Comparison of ENCODE assay signal across 13 cellular contexts in the genomic region with DNA sequence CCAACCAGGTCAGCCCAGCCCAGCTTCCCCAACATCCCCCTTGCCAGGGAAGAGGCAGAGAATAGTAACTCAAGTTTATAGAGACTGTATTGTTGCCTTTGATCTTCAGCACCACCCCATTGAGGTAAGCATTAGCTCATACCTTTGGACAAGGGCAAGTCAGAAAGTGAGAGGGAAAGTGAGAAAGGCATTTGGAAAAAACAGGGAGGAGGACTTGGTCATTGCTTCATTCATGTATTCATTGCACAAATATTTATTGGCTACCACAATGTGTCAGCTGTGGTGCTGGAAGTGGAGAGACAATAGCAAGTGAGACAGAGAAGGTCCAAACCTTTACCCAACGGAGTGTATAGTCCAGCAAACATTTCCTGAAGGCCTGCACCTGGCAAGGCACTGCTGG.
DNase-seq lines count a peak whose midpoint lies in the region; FAIRE-seq and TF ChIP-seq lines count a peak whose summit lies in the region.
"Had no signal": no experiment of that assay in that cellular context is flagged by ENCODE, and none has a peak within 500 bp of the region (broad histone marks: within the 10 kb centered on the region; RNA-seq: fewer than 3 reads in every experiment).

No MANE protein-coding gene starts in this region.

- no peaks in the 10 kb centered on the region for H3K9me1 ChIP-seq in keratinocyte (ENCODE audit: control insufficient read depth, extremely low read depth, insufficient read depth, low read length)

- H3K27me3 ChIP-seq in keratinocyte (ENCODE audit: control insufficient read depth, extremely low read depth, insufficient read depth, low read length) (no peaks in the 10 kb centered on the region), endodermal cell (ENCODE audit: control insufficient read depth, insufficient read depth, low read length, poor library complexity, severe bottlenecking) (no peaks in the 10 kb centered on the region)
- H3K27me3 ChIP-seq: body of pancreas, upper lobe of left lung had no signal

- H3K9ac ChIP-seq in keratinocyte (ENCODE audit: control insufficient read depth, extremely low read depth, insufficient read depth, low read length) (no peak overlapping the region), endodermal cell (ENCODE audit: extremely low read depth, low read length, poor library complexity, severe bottlenecking) (no peak overlapping the region)

- H3K36me3 Mint-ChIP-seq in activated CD4-positive, alpha-beta T cell treated with anti-CD3 and anti-CD28 coated beads, Interleukin-2, amount 10 ng/mL, durations not matched to agents 7 days and 5 days (ENCODE audit: low read depth): no peaks in the 10 kb centered on the region
- H3K36me3 Mint-ChIP-seq in endodermal cell (ENCODE audit: low read depth): no peaks in the 10 kb centered on the region
- H3K36me3 Mint-ChIP-seq: CD4-positive, CD25-positive, alpha-beta regulatory T cell had no signal

- CTCF ChIA-PET in activated CD4-positive, alpha-beta T cell treated with anti-CD3 and anti-CD28 coated beads, Interleukin-2, amount 10 ng/mL, durations not matched to agents 7 days and 5 days (lab: Charles Lee): no interaction called here

- H3K4me2 ChIP-seq in keratinocyte (ENCODE audit: control insufficient read depth, extremely low read depth, insufficient read depth, low read depth, low read length): no peak overlapping the region
- H3K4me2 ChIP-seq: PC-9 had no signal

- no peaks in the 10 kb centered on the region for H3K79me2 ChIP-seq in keratinocyte (ENCODE audit: control insufficient read depth, insufficient read depth, low read length)

- H3K9me3 Mint-ChIP-seq in activated CD4-positive, alpha-beta T cell treated with anti-CD3 and anti-CD28 coated beads, Interleukin-2, amount 10 ng/mL, durations not matched to agents 7 days and 5 days: peaks cover 2% of the 10 kb centered on the region
- no peaks in the 10 kb centered on the region for H3K9me3 Mint-ChIP-seq in endodermal cell

- POLR2A ChIA-PET in activated CD4-positive, alpha-beta T cell treated with anti-CD3 and anti-CD28 coated beads, Interleukin-2, amount 10 ng/mL, durations not matched to agents 7 days and 5 days (lab: Charles Lee): no interaction called here

- H3K27ac ChIP-seq in keratinocyte (ENCODE audit: control insufficient read depth, insufficient read depth, low read length): no peak overlapping the region
- H3K27ac ChIP-seq in endodermal cell (ENCODE audit: low read depth, low read length): no peak overlapping the region
- H3K27ac ChIP-seq: body of pancreas, PC-9, upper lobe of left lung had no signal

- H3K4me1 Mint-ChIP-seq in activated CD4-positive, alpha-beta T cell treated with anti-CD3 and anti-CD28 coated beads, Interleukin-2, amount 10 ng/mL, durations not matched to agents 7 days and 5 days: no peaks in the 10 kb centered on the region
- H3K4me1 Mint-ChIP-seq in endodermal cell: peaks cover 1% of the 10 kb centered on the region
- H3K4me1 Mint-ChIP-seq: CD4-positive, CD25-positive, alpha-beta regulatory T cell had no signal

- intact Hi-C loops in lower leg skin (cut with DNase I; ENCODE audit: low total_unique reads): no loop called here

- no peaks in the 10 kb centered on the region for H3K36me3 ChIP-seq in keratinocyte (ENCODE audit: control insufficient read depth in 2 of 2, extremely low read depth in 1 of 2, insufficient read depth in 2 of 2, low read length in 2 of 2)
- H3K36me3 ChIP-seq in endodermal cell (ENCODE audit: control insufficient read depth, insufficient read depth, low read length): no peaks in the 10 kb centered on the region
- H3K36me3 ChIP-seq: upper lobe of left lung had no signal

- no peak overlapping the region for H3K4me3 Mint-ChIP-seq in activated CD4-positive, alpha-beta T cell treated with anti-CD3 and anti-CD28 coated beads, Interleukin-2, amount 10 ng/mL, durations not matched to agents 7 days and 5 days
- H3K4me3 Mint-ChIP-seq in endodermal cell: no peak overlapping the region
- H3K4me3 Mint-ChIP-seq: CD4-positive, CD25-positive, alpha-beta regulatory T cell had no signal

- H3K4me1 ChIP-seq in keratinocyte (ENCODE audit: control insufficient read depth, extremely low read depth, insufficient read depth, low read length) (no peaks in the 10 kb centered on the region), endodermal cell (ENCODE audit: control insufficient read depth, insufficient read depth, low read length) (no peaks in the 10 kb centered on the region)
- H3K4me1 ChIP-seq: body of pancreas, upper lobe of left lung had no signal

- dilution Hi-C loops in keratinocyte (cut with MboI; ENCODE audit: extremely low pct_ligation_motif_present, low sequenced_read_pairs): no loop called here

- peak; percentile 59 for FAIRE-seq in keratinocyte (lab: Jason Lieb, UNC)

- no peaks in the 10 kb centered on the region for H3K27me3 Mint-ChIP-seq in activated CD4-positive, alpha-beta T cell treated with anti-CD3 and anti-CD28 coated beads, Interleukin-2, amount 10 ng/mL, durations not matched to agents 7 days and 5 days
- H3K27me3 Mint-ChIP-seq in endodermal cell (ENCODE audit: insufficient read depth): peaks cover 2% of the 10 kb centered on the region

- no peak for TF ChIP-seq POLR2A in lower leg skin (IDR thresholded peaks at IDR 0.05)

- no peaks in the 10 kb centered on the region for H4K20me1 ChIP-seq in keratinocyte (ENCODE audit: control insufficient read depth, extremely low read depth, insufficient read depth, low read length)

- no peak overlapping the region for H3K27ac Mint-ChIP-seq in activated CD4-positive, alpha-beta T cell treated with anti-CD3 and anti-CD28 coated beads, Interleukin-2, amount 10 ng/mL, durations not matched to agents 7 days and 5 days
- no peak overlapping the region for H3K27ac Mint-ChIP-seq in endodermal cell
- H3K27ac Mint-ChIP-seq: CD4-positive, CD25-positive, alpha-beta regulatory T cell had no signal

- H2AFZ ChIP-seq in keratinocyte (ENCODE audit: control insufficient read depth, low read length): no peak overlapping the region
- H2AFZ ChIP-seq: PC-9 had no signal

- H3K9me3 ChIP-seq in keratinocyte (ENCODE audit: control insufficient read depth, low read depth, low read length) (no peaks in the 10 kb centered on the region), endodermal cell (ENCODE audit: control insufficient read depth, low read length) (no peaks in the 10 kb centered on the region)
- H3K9me3 ChIP-seq: body of pancreas, upper lobe of left lung had no signal

- no peak for TF ChIP-seq CTCF in AG09309 (IDR thresholded peaks at IDR 0.05; ENCODE audit: control insufficient read depth, insufficient read depth, low read depth, low read length, missing control alignments)
- no peak for TF ChIP-seq CTCF in keratinocyte (optimal IDR thresholded peaks at IDR 0.05 in 1 of 3, IDR thresholded peaks at IDR 0.05 in 1 of 3, conservative IDR thresholded peaks at IDR 0.05 in 1 of 3; ENCODE audit: extremely low read depth in 1 of 3, insufficient read depth in 2 of 3, low read length in 3 of 3)
- no peak for TF ChIP-seq CTCF in lower leg skin (IDR thresholded peaks at IDR 0.05)
- TF ChIP-seq CTCF in endodermal cell (conservative IDR thresholded peaks at IDR 0.05): no peak

- H3K4me3 ChIP-seq in AG09309 (ENCODE audit: control insufficient read depth, low read depth, low read length) (no peak overlapping the region), keratinocyte (ENCODE audit: control insufficient read depth in 2 of 3, extremely low read depth in 1 of 3, insufficient read depth in 2 of 3, low read depth in 1 of 3, low read length in 3 of 3) (no peak overlapping the region), lower leg skin (ENCODE audit: low read depth, poor library complexity, severe bottlenecking) (no peak overlapping the region), endodermal cell (ENCODE audit: low read length) (no peak overlapping the region)
- H3K4me3 ChIP-seq: body of pancreas, PC-9, upper lobe of left lung had no signal

- DNase-seq in AG09309 (ENCODE audit: low read depth) (peak; percentile 75), HT-29 (ENCODE audit: low spot score) (peak; percentile 90), astrocyte of the hippocampus (ENCODE audit: low read depth, low spot score) (peak; percentile 83), keratinocyte (ENCODE audit: low read depth, low spot score) (peak; percentile 15), SHP77 (lab: John Stamatoyannopoulos, UW) (no peak), lower leg skin (ENCODE audit: low spot score in 2 of 2) (no peak), endodermal cell (no peak)
- no peak for DNase-seq in activated CD4-positive, alpha-beta T cell treated with anti-CD3 and anti-CD28 coated beads, Interleukin-2, amount 10 ng/mL, durations not matched to agents 7 days and 5 days
- DNase-seq: body of pancreas; CD4-positive, CD25-positive, alpha-beta regulatory T cell; stimulated activated CD4-positive, alpha-beta T cell treated with anti-CD3 and anti-CD28 coated beads, Interleukin-12 subunit alpha, Interleukin-12 subunit beta, amount 100 ng/mL, for 4 hours; upper lobe of left lung had no signal

- 55 to 56% methylated on average over 1 of the region's 1 CpG for WGBS in lower leg skin, 2 donors
- WGBS in endodermal cell (ENCODE audit: insufficient coverage in 1 of 2, insufficient read length in 1 of 2), 2 experiments: 83 to 100% methylated on average over 1 of the region's 1 CpG

Comparison
In these comparisons a context has a peak if more than half of its experiments do, and no peak if none do; other contexts are left out.
1. DNase-seq: peak in AG09309 (single experiment), HT-29 (single experiment), astrocyte of the hippocampus (single experiment) and keratinocyte (single experiment); none in SHP77 (0 of 2), lower leg skin (0 of 2), activated CD4-positive, alpha-beta T cell treated with anti-CD3 and anti-CD28 coated beads, Interleukin-2, amount 10 ng/mL, durations not matched to agents 7 days and 5 days (single experiment) and endodermal cell (single experiment).